ENCODE assay signal across 14 cellular contexts in the genomic region with DNA sequence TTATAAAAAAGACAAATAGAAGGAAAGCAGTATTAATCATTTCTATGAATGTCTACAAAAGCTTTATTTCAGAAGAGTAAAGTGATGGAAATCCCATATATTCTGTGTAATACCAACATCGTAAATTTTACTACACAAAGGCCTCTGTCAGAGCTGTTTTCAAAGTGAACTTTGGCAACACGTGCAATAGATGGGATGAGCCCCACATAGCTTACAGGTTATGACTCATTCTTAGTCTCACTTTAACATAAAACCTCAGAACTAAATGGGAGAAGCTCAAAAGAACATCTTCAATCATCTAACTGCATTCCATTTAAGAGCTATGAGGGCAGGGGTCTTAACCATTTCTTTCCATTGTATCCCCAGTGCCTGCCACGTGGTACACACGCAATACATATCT. TPM values are rescaled to one million over a fixed set of nuclear protein-coding genes. Genes with fewer than 3 reads are reported as not detected.
DNase-seq lines count a peak whose midpoint lies in the region; FAIRE-seq and TF ChIP-seq lines count a peak whose summit lies in the region.
"Had no signal": no experiment of that assay in that cellular context is flagged by ENCODE, and none has a peak within 500 bp of the region (broad histone marks: within the 10 kb centered on the region; RNA-seq: fewer than 3 reads in every experiment).

No MANE protein-coding gene starts in this region.

- H3K9me3 Mint-ChIP-seq in CD4-positive, alpha-beta memory T cell: no peaks in the 10 kb centered on the region
- H3K9me3 Mint-ChIP-seq in astrocyte (ENCODE audit: unreplicated experiment) (no peaks in the 10 kb centered on the region), osteocyte (ENCODE audit: unreplicated experiment) (no peaks in the 10 kb centered on the region)
- H3K9me3 Mint-ChIP-seq: nephron had no signal

- peaks cover 65% of the 10 kb centered on the region for H3K79me2 ChIP-seq in astrocyte (ENCODE audit: insufficient read depth, low read length)

- H3K27ac ChIP-seq in CD4-positive, alpha-beta memory T cell (ENCODE audit: low read depth, low read length): no peak overlapping the region
- H3K27ac ChIP-seq in astrocyte (ENCODE audit: low read depth, low read length): peak overlapping the region; percentile 36
- H3K27ac ChIP-seq: upper lobe of left lung had no signal

- no peak overlapping the region for H3K4me3 ChIP-seq in CD4-positive, alpha-beta memory T cell (ENCODE audit: low read length in 2 of 2)
- H3K4me3 ChIP-seq in astrocyte (ENCODE audit: insufficient read depth, low read depth, low read length): no peak overlapping the region
- H3K4me3 ChIP-seq: upper lobe of left lung had no signal

- CTCF ChIA-PET in CD4-positive, alpha-beta memory T cell (lab: Charles Lee; ENCODE audit: partially characterized antibody): interaction anchor here (0.7 to 1.8 kb wide), 7 partner anchors 11 to 395 kb away, joined by 3 to 7 read pairs (median 3); a partner anchor contains a TSS

- DNase-seq in CD4-positive, alpha-beta memory T cell: no peak
- DNase-seq in M059J (ENCODE audit: low read depth) (peak; percentile 81), astrocyte (ENCODE audit: low read depth) (peak; percentile 67), kidney tubule cell (ENCODE audit: low spot score) (peak; percentile 47), urothelium cell line (ENCODE audit: low spot score) (no peak), globus pallidus (ENCODE audit: low spot score) (no peak), osteocyte (ENCODE audit: extremely low spot score, unreplicated experiment) (no peak)
- no peak for DNase-seq in stimulated activated CD4-positive, alpha-beta T cell treated with anti-CD3 and anti-CD28 coated beads, Interleukin-4, amount 100 ng/mL, for 24 hours
- DNase-seq: amniotic stem cell, DND-41, NCI-H524 treated with DMSO at 0.1 percent for 48 hours, T-helper 9 cell, upper lobe of left lung had no signal

- peaks cover 51% of the 10 kb centered on the region for H4K20me1 ChIP-seq in astrocyte (ENCODE audit: insufficient read depth, low read length)

- no peak overlapping the region for H3K9ac ChIP-seq in astrocyte (ENCODE audit: low read length)

- H3K4me1 Mint-ChIP-seq in CD4-positive, alpha-beta memory T cell: peaks cover 40 to 59% (median 49%) of the 10 kb centered on the region in 4 donors
- peaks cover 5% of the 10 kb centered on the region for H3K4me1 Mint-ChIP-seq in astrocyte (ENCODE audit: low read depth, unreplicated experiment)
- H3K4me1 Mint-ChIP-seq in osteocyte (ENCODE audit: unreplicated experiment): peaks cover 6% of the 10 kb centered on the region
- H3K4me1 Mint-ChIP-seq: nephron had no signal

- H3K4me3 Mint-ChIP-seq in CD4-positive, alpha-beta memory T cell: no peak overlapping the region
- H3K4me3 Mint-ChIP-seq in astrocyte (ENCODE audit: unreplicated experiment): no peak overlapping the region
- H3K4me3 Mint-ChIP-seq in osteocyte (ENCODE audit: unreplicated experiment): no peak overlapping the region
- H3K4me3 Mint-ChIP-seq: nephron had no signal

- H3K9me3 ChIP-seq in CD4-positive, alpha-beta memory T cell (ENCODE audit: control insufficient read depth in 1 of 2, low read length in 2 of 2): no peaks in the 10 kb centered on the region
- H3K9me3 ChIP-seq in astrocyte (ENCODE audit: insufficient read depth, low read depth, low read length): no peaks in the 10 kb centered on the region
- H3K9me3 ChIP-seq: upper lobe of left lung had no signal

- POLR2A ChIA-PET in CD4-positive, alpha-beta memory T cell (lab: Charles Lee; ENCODE audit: partially characterized antibody): interaction anchor here (1.0 to 5.2 kb wide), 3 partner anchors 11 to 45 kb away, joined by 3 to 38 read pairs (median 4); a partner anchor contains a TSS

- H3K27me3 ChIP-seq in CD4-positive, alpha-beta memory T cell (ENCODE audit: insufficient read depth, low read length): no peaks in the 10 kb centered on the region
- no peaks in the 10 kb centered on the region for H3K27me3 ChIP-seq in astrocyte (ENCODE audit: insufficient read depth, low read length)
- H3K27me3 ChIP-seq: upper lobe of left lung had no signal

- peak overlapping the region; percentile 35 for H3K4me2 ChIP-seq in astrocyte (ENCODE audit: low read length)

- no peak for TF ChIP-seq CTCF in astrocyte (IDR thresholded peaks at IDR 0.05; ENCODE audit: insufficient read depth, low read depth, low read length)
- TF ChIP-seq CTCF in osteocyte (IDR thresholded peaks at IDR 0.05): no peak

- H3K27me3 Mint-ChIP-seq in CD4-positive, alpha-beta memory T cell: no peaks in the 10 kb centered on the region
- H3K27me3 Mint-ChIP-seq in astrocyte (ENCODE audit: low read depth, unreplicated experiment) (no peaks in the 10 kb centered on the region), osteocyte (ENCODE audit: unreplicated experiment) (no peaks in the 10 kb centered on the region)

- peaks cover 29% of the 10 kb centered on the region for H3K36me3 ChIP-seq in CD4-positive, alpha-beta memory T cell (ENCODE audit: insufficient read depth, low read length)
- peaks cover 26% of the 10 kb centered on the region for H3K36me3 ChIP-seq in astrocyte (ENCODE audit: insufficient read depth, low read length)

- FAIRE-seq in astrocyte (lab: Jason Lieb, UNC): peak; percentile 49
- no peak for FAIRE-seq in urothelium cell line (lab: Jason Lieb, UNC)

- peak overlapping the region in 4 of 7 donors; percentile 65 to 89 (median 84) for H3K27ac Mint-ChIP-seq in CD4-positive, alpha-beta memory T cell
- H3K27ac Mint-ChIP-seq in astrocyte (ENCODE audit: unreplicated experiment): peak overlapping the region; percentile 34
- no peak overlapping the region for H3K27ac Mint-ChIP-seq in osteocyte (ENCODE audit: unreplicated experiment)
- H3K27ac Mint-ChIP-seq: nephron had no signal

- peaks cover 49 to 63% of the 10 kb centered on the region in 2 donors for H3K36me3 Mint-ChIP-seq in CD4-positive, alpha-beta memory T cell
- H3K36me3 Mint-ChIP-seq in astrocyte (ENCODE audit: low read depth, unreplicated experiment) (peaks cover 16% of the 10 kb centered on the region), osteocyte (ENCODE audit: unreplicated experiment) (peaks cover 49% of the 10 kb centered on the region)

- no peak overlapping the region for H2AFZ ChIP-seq in astrocyte (ENCODE audit: low read depth, low read length)

- intact Hi-C loops in CD4-positive, alpha-beta memory T cell (cut with micrococcal nuclease): no loop called here

- H3K4me1 ChIP-seq in CD4-positive, alpha-beta memory T cell (ENCODE audit: insufficient read depth, low read length): peaks cover 37% of the 10 kb centered on the region
- peaks cover 10% of the 10 kb centered on the region for H3K4me1 ChIP-seq in astrocyte (ENCODE audit: insufficient read depth, low read length)

RNA-seq across cellular contexts. Expression of a gene that starts 11.5 kb away (rescaled TPM):
- 10 to 100 TPM; 93.0 to 94.9 TPM for total RNA-seq in CD4-positive, alpha-beta memory T cell
- polyA plus RNA-seq in CD4-positive, alpha-beta memory T cell: 10 to 100 TPM; 48.0 to 65.4 TPM
- 40.9 and 48.3 TPM in 2 replicates for total RNA-seq in M059J (2014; rRNA removed; shearing (Covaris generic))
- total RNA-seq in astrocyte (59.2 and 65.5 TPM in 2 replicates), osteocyte (59.1 and 64.5 TPM in 2 replicates)

RNA-seq across cellular contexts. Expression of a gene that starts 43.8 kb away (rescaled TPM):
- total RNA-seq in CD4-positive, alpha-beta memory T cell: 10 to 100 TPM; 59.4 to 61.7 TPM
- polyA plus RNA-seq in CD4-positive, alpha-beta memory T cell: 100 to 1,000 TPM; 108 to 134 TPM
- 42.7 and 57.8 TPM in 2 replicates for total RNA-seq in M059J (2014; rRNA removed; shearing (Covaris generic))
- 43.7 and 47.4 TPM in 2 replicates for total RNA-seq in astrocyte
- 87.7 and 90.5 TPM in 2 replicates for total RNA-seq in osteocyte

Comparison
In these comparisons a context has a peak if more than half of its experiments do, and no peak if none do; other contexts are left out.
1. DNase-seq: peak in M059J (single experiment), astrocyte (single experiment) and kidney tubule cell (single experiment); none in CD4-positive, alpha-beta memory T cell (0 of 5), urothelium cell line (single experiment), stimulated activated CD4-positive, alpha-beta T cell treated with anti-CD3 and anti-CD28 coated beads, Interleukin-4, amount 100 ng/mL, for 24 hours (single experiment), globus pallidus (single experiment) and osteocyte (single experiment).